7 cellular contexts compared by ENCODE assay signal in the genomic region with DNA sequence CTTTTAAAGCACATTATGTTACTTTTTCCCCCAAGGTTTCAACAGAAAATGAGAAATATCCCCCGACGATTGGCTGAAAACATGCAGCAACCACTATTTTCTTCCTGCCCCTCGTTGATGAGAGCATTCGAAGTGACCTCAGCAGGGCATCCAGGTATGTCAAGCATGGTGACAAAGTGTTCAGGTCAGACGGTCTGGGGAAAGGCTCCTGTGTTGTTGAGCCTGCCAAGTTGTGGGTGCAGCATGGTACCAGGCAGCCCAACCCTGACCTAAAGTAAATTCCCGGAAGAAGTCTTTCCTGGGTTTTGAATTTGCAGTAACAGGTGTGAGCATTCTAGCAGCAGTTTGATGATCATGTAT. TPM values are rescaled to one million over a fixed set of nuclear protein-coding genes. Genes with fewer than 3 reads are reported as not detected.
DNase-seq lines count a peak whose midpoint lies in the region; ATAC-seq and TF ChIP-seq lines count a peak whose summit lies in the region.

No MANE protein-coding gene starts in this region.

- H3K9me3 ChIP-seq in HUES48 (ENCODE audit: control insufficient read depth, insufficient read depth, low read length), result no peaks in the 10 kb centered on the region

- H3K36me3 ChIP-seq in HUES48 (ENCODE audit: control insufficient read depth, insufficient read depth, low read length), result peaks cover 37% of the 10 kb centered on the region

- peak overlapping the region; percentile 92 for H3K4me3 Mint-ChIP-seq in WTC11
- peak overlapping the region; percentile 93 for H3K4me3 Mint-ChIP-seq in progenitor cell of endocrine pancreas (ENCODE audit: low read depth)

- POLR2A ChIA-PET in WTC11 (lab: Charles Lee), result interaction anchor here (0.8 to 1.2 kb wide), 3 partner anchors 10 to 120 kb away, joined by 3 to 4 read pairs (median 3); no protein-coding TSS in a partner anchor

- H3K9ac ChIP-seq in HUES48 (ENCODE audit: low read depth, low read length), result peak overlapping the region; percentile 91

- H3K36me3 Mint-ChIP-seq in WTC11 (peaks cover 38% of the 10 kb centered on the region), progenitor cell of endocrine pancreas (ENCODE audit: insufficient read depth) (peaks cover 16% of the 10 kb centered on the region)

- DNase-seq in WTC11 (ENCODE audit: low spot score), result no peak
- DNase-seq in fibroblast of the aortic adventitia (ENCODE audit: low read depth), result peak; percentile 8
- DNase-seq in progenitor cell of endocrine pancreas (ENCODE audit: low spot score, unreplicated experiment), result no peak
- DNase-seq in HCEC 1CT, result no peak
- DNase-seq in cerebellar nuclear complex (lab: John Stamatoyannopoulos, UW), result no peak
- DNase-seq in medulla oblongata (ENCODE audit: extremely low spot score), result no peak

- no peaks in the 10 kb centered on the region for H3K27me3 ChIP-seq in HUES48 (ENCODE audit: control insufficient read depth, insufficient read depth, low read length)

- H3K27ac ChIP-seq in HUES48 (ENCODE audit: low read depth, low read length), result peak overlapping the region; percentile 85

- H3K4me1 ChIP-seq in HUES48 (ENCODE audit: control insufficient read depth, insufficient read depth, low read length), result peaks cover 7% of the 10 kb centered on the region; the same call in 1 of the 2 replicates

- H3K27ac Mint-ChIP-seq in WTC11 (peak overlapping the region; percentile 95), progenitor cell of endocrine pancreas (peak overlapping the region; percentile 96)

- TF ChIP-seq CTCF in WTC11 (IDR thresholded peaks at IDR 0.05) (no peak), fibroblast of the aortic adventitia (IDR thresholded peaks at IDR 0.05; ENCODE audit: insufficient read depth, low read length) (no peak), progenitor cell of endocrine pancreas (IDR thresholded peaks at IDR 0.05; ENCODE audit: unreplicated experiment) (no peak)

- CTCF ChIA-PET in WTC11 (lab: Charles Lee), result interaction anchor here (0.7 to 2.4 kb wide), 37 partner anchors 9 to 381 kb away, joined by 3 to 25 read pairs (median 5); a partner anchor contains a TSS

- peaks cover 26% of the 10 kb centered on the region for H3K4me1 Mint-ChIP-seq in WTC11
- peaks cover 21% of the 10 kb centered on the region for H3K4me1 Mint-ChIP-seq in progenitor cell of endocrine pancreas (ENCODE audit: low read depth)

- no peaks in the 10 kb centered on the region for H3K9me3 Mint-ChIP-seq in WTC11
- H3K9me3 Mint-ChIP-seq in progenitor cell of endocrine pancreas (ENCODE audit: low read depth), result no peaks in the 10 kb centered on the region

- no peak for ATAC-seq in WTC11

- peak overlapping the region; percentile 81 for H3K4me3 ChIP-seq in HUES48 (ENCODE audit: low read depth, low read length)
- H3K4me3 ChIP-seq in fibroblast of the aortic adventitia (ENCODE audit: low read depth, low read length), result peak overlapping the region; percentile 79

- H3K27me3 Mint-ChIP-seq in WTC11 (ENCODE audit: low read depth) (no peaks in the 10 kb centered on the region), progenitor cell of endocrine pancreas (peaks cover 5% of the 10 kb centered on the region)

TF ChIP-seq in WTC11, 78 proteins besides CTCF, POLR2A, EP300 and RAD21:
- TF ChIP-seq EMX1 (CRISPR knock-in tag; IDR thresholded peaks at IDR 0.05), result no peak
- TF ChIP-seq GTF2I (CRISPR knock-in tag; conservative IDR thresholded peaks at IDR 0.05), result no peak
- TF ChIP-seq GRHL2 (CRISPR knock-in tag; IDR thresholded peaks at IDR 0.05; ENCODE audit: insufficient replicate concordance, severe bottlenecking), result no peak
- TF ChIP-seq, protein P1, sequence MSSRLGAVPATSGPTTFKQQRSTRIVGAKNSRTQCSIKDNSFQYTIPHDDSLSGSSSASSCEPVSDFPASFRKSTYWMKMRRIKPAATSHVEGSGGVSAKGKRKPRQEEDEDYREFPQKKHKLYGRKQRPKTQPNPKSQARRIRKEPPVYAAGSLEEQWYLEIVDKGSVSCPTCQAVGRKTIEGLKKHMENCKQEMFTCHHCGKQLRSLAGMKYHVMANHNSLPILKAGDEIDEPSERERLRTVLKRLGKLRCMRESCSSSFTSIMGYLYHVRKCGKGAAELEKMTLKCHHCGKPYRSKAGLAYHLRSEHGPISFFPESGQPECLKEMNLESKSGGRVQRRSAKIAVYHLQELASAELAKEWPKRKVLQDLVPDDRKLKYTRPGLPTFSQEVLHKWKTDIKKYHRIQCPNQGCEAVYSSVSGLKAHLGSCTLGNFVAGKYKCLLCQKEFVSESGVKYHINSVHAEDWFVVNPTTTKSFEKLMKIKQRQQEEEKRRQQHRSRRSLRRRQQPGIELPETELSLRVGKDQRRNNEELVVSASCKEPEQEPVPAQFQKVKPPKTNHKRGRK (CRISPR knock-in tag; IDR thresholded peaks at IDR 0.05; ENCODE audit: borderline replicate concordance), result no peak
- TF ChIP-seq, protein P2, sequence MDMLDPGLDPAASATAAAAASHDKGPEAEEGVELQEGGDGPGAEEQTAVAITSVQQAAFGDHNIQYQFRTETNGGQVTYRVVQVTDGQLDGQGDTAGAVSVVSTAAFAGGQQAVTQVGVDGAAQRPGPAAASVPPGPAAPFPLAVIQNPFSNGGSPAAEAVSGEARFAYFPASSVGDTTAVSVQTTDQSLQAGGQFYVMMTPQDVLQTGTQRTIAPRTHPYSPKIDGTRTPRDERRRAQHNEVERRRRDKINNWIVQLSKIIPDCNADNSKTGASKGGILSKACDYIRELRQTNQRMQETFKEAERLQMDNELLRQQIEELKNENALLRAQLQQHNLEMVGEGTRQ (CRISPR knock-in tag; IDR thresholded peaks at IDR 0.05), result no peak
- TF ChIP-seq ZBTB21 (CRISPR knock-in tag; IDR thresholded peaks at IDR 0.05; ENCODE audit: borderline replicate concordance), result no peak
- no peak for TF ChIP-seq PRRX2 (CRISPR knock-in tag; IDR thresholded peaks at IDR 0.05)
- TF ChIP-seq ZNF232 (CRISPR knock-in tag; IDR thresholded peaks at IDR 0.05), result no peak
- no peak for TF ChIP-seq SMAD4 (CRISPR knock-in tag; IDR thresholded peaks at IDR 0.05)
- TF ChIP-seq OVOL2 (CRISPR knock-in tag; IDR thresholded peaks at IDR 0.05; ENCODE audit: borderline replicate concordance), result no peak
- TF ChIP-seq, protein P3, sequence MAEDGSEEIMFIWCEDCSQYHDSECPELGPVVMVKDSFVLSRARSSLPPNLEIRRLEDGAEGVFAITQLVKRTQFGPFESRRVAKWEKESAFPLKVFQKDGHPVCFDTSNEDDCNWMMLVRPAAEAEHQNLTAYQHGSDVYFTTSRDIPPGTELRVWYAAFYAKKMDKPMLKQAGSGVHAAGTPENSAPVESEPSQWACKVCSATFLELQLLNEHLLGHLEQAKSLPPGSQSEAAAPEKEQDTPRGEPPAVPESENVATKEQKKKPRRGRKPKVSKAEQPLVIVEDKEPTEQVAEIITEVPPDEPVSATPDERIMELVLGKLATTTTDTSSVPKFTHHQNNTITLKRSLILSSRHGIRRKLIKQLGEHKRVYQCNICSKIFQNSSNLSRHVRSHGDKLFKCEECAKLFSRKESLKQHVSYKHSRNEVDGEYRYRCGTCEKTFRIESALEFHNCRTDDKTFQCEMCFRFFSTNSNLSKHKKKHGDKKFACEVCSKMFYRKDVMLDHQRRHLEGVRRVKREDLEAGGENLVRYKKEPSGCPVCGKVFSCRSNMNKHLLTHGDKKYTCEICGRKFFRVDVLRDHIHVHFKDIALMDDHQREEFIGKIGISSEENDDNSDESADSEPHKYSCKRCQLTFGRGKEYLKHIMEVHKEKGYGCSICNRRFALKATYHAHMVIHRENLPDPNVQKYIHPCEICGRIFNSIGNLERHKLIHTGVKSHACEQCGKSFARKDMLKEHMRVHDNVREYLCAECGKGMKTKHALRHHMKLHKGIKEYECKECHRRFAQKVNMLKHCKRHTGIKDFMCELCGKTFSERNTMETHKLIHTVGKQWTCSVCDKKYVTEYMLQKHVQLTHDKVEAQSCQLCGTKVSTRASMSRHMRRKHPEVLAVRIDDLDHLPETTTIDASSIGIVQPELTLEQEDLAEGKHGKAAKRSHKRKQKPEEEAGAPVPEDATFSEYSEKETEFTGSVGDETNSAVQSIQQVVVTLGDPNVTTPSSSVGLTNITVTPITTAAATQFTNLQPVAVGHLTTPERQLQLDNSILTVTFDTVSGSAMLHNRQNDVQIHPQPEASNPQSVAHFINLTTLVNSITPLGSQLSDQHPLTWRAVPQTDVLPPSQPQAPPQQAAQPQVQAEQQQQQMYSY (CRISPR knock-in tag; IDR thresholded peaks at IDR 0.05), result no peak
- TF ChIP-seq, protein P4, sequence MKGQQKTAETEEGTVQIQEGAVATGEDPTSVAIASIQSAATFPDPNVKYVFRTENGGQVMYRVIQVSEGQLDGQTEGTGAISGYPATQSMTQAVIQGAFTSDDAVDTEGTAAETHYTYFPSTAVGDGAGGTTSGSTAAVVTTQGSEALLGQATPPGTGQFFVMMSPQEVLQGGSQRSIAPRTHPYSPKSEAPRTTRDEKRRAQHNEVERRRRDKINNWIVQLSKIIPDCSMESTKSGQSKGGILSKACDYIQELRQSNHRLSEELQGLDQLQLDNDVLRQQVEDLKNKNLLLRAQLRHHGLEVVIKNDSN (CRISPR knock-in tag; IDR thresholded peaks at IDR 0.05), result no peak
- no peak for TF ChIP-seq ZNF138 (CRISPR knock-in tag; conservative IDR thresholded peaks at IDR 0.05)
- no peak for TF ChIP-seq NR2C2 (CRISPR knock-in tag; IDR thresholded peaks at IDR 0.05)
- TF ChIP-seq ETV6 (CRISPR knock-in tag; IDR thresholded peaks at IDR 0.05), result no peak
- TF ChIP-seq, protein P5, sequence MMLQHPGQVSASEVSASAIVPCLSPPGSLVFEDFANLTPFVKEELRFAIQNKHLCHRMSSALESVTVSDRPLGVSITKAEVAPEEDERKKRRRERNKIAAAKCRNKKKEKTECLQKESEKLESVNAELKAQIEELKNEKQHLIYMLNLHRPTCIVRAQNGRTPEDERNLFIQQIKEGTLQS (CRISPR knock-in tag; conservative IDR thresholded peaks at IDR 0.05), result no peak

RNA-seq across cellular contexts. Expression of a gene that starts 51.7 kb away (rescaled TPM):
- total RNA-seq in WTC11 (2021) (77.2 to 82.8 TPM (median 81.0 TPM) in 3 replicates), fibroblast of the aortic adventitia (ENCODE audit: low replicate concordance) (34.3 and 149 TPM in 2 replicates), progenitor cell of endocrine pancreas (90.8 and 98.3 TPM in 2 replicates)
